14 cellular contexts compared by ENCODE assay signal in the genomic region with DNA sequence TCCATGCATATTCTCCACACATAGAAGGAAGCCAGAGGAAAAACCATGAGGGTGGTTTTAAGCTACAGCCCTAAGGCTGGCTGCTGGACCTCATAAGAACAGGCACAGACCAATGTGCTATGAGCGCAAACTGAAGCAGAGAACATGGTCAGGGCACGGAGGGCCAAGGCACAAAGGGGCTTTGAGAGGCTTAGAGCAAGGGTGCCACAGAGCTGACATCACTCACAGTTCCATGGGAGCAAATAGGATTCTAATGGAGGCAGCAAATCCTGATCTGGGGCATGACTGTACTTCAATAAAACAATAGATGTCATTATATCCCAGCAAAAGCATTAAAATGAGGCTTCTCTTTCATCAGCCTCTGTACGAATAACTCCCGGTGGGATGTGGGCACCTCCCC.
DNase-seq lines count a peak whose midpoint lies in the region; TF ChIP-seq lines count a peak whose summit lies in the region.
"Had no signal": no experiment of that assay in that cellular context is flagged by ENCODE, and none has a peak within 500 bp of the region (broad histone marks: within the 10 kb centered on the region; RNA-seq: fewer than 3 reads in every experiment).

No MANE protein-coding gene starts in this region.

- H3K36me3 Mint-ChIP-seq in HFFc6 (ENCODE audit: low read depth) = no peaks in the 10 kb centered on the region

- H3K9me2 ChIP-seq in GM23248 (ENCODE audit: insufficient read depth) = no peaks in the 10 kb centered on the region

- no peak overlapping the region for H3K27ac ChIP-seq in GM23248

- no peak overlapping the region for H3K4me2 ChIP-seq in GM23248 (ENCODE audit: unreplicated experiment)

- no peak overlapping the region for H3K4me3 Mint-ChIP-seq in HFFc6

- no peaks in the 10 kb centered on the region for H4K20me1 ChIP-seq in GM23248 (ENCODE audit: insufficient read depth)

- no peak overlapping the region for H3K27ac Mint-ChIP-seq in HFFc6

- no peaks in the 10 kb centered on the region for H3F3A ChIP-seq in GM23248 (ENCODE audit: insufficient read depth)

- H3K9me3 ChIP-seq in GM23248 (ENCODE audit: low read depth) = no peaks in the 10 kb centered on the region

- no peaks in the 10 kb centered on the region for H3K9me3 Mint-ChIP-seq in HFFc6

- TF ChIP-seq CTCF in HFFc6 (IDR thresholded peaks at IDR 0.05) = no peak

- WGBS in GM23248 (ENCODE audit: low coverage in 1 of 2, low lambda C conversion rate in 2 of 2, missing lambda C conversion rate in 2 of 2), 2 experiments = 54 to 61% methylated on average over 4 of the region's 4 CpGs

- no peak overlapping the region for H3K9ac ChIP-seq in GM23248

- in situ Hi-C loops in GM23248 (cut with MboI) = loop anchor here (25.0 kb wide), 1 partner anchor 1017 kb away; no protein-coding TSS in a partner anchor

- peaks cover 33% of the 10 kb centered on the region for H3K27me3 ChIP-seq in GM23248 (replicated peaks; ENCODE audit: insufficient read depth)

- peak in 47 of 56 donors; percentile 14 to 89 (median 64) for DNase-seq in amygdala (lab: John Stamatoyannopoulos, UW)
- peak; percentile 97 for DNase-seq in globus pallidus (ENCODE audit: low spot score)
- DNase-seq in occipital lobe (lab: John Stamatoyannopoulos, UW) = peak; percentile 61
- no peak for DNase-seq in T1000 (lab: John Stamatoyannopoulos, UW)
- no peak for DNase-seq in HFFc6
- DNase-seq in GM23248 = no peak
- no peak for DNase-seq in GM03348 (ENCODE audit: low spot score)
- DNase-seq: DMS153, Kasumi-1, NCI-H1417, NCI-H1930, NCI-H2171 treated with DMSO at 0.1 percent for 48 hours, NCI-H774, Right ventricle myocardium superior had no signal

- H3K4me1 Mint-ChIP-seq in HFFc6 (ENCODE audit: low read depth) = no peaks in the 10 kb centered on the region

- H3K36me3 ChIP-seq in GM23248 (ENCODE audit: low read depth) = no peaks in the 10 kb centered on the region

- H3K27me3 Mint-ChIP-seq in HFFc6 (ENCODE audit: insufficient read depth) = peaks cover 43% of the 10 kb centered on the region

- H2AFZ ChIP-seq in GM23248 = no peak overlapping the region

- no peak overlapping the region for H3K4me3 ChIP-seq in GM23248

- no peaks in the 10 kb centered on the region for H3K4me1 ChIP-seq in GM23248 (ENCODE audit: insufficient read depth)

- no peaks in the 10 kb centered on the region for H3K79me2 ChIP-seq in GM23248 (ENCODE audit: insufficient read depth)

Comparison
In these comparisons a context has a peak if more than half of its experiments do, and no peak if none do; other contexts are left out.
1. DNase-seq: peak in amygdala (47 of 56), globus pallidus (single experiment) and occipital lobe (single experiment); none in T1000 (single experiment), HFFc6 (single experiment), GM23248 (single experiment) and GM03348 (single experiment).